Comparison of ENCODE assay signal across 8 cellular contexts in genomic region chr3:183635431-183636220, GRCh38.
DNase-seq lines count a peak whose midpoint lies in the region; ATAC-seq lines count a peak whose summit lies in the region.

Gene KLHL24 (plus strand): TSS chr3:183635623. CDS start chr3:183650357, 14,734 bp downstream.

- peak within 1 kb of the TSS; percentile 96 for H3K4me3 Mint-ChIP-seq in central memory CD8-positive, alpha-beta T cell

- no peaks in the 10 kb centered on the region for H3K9me3 Mint-ChIP-seq in central memory CD8-positive, alpha-beta T cell

- peak within 1 kb of the TSS; percentile 97 for H3K27ac Mint-ChIP-seq in central memory CD8-positive, alpha-beta T cell (ENCODE audit: low read depth)

- DNase-seq in AG08396 (ENCODE audit: low spot score): peak; percentile 92
- DNase-seq in NCI-H345 (lab: John Stamatoyannopoulos, UW): peak; percentile 98
- DNase-seq in activated CD4-positive, CD25-positive, alpha-beta regulatory T cell (lab: John Stamatoyannopoulos, UW): peak; percentile 76 to 84 (median 80)
- peak; percentile 80 to 85 for DNase-seq in central memory CD8-positive, alpha-beta T cell (ENCODE audit: low spot score in 2 of 2)
- DNase-seq in iris pigment epithelial cell (ENCODE audit: low read depth): peak; percentile 96
- peak; percentile 83 for DNase-seq in stimulated activated CD4-positive, alpha-beta T cell treated with anti-CD3 and anti-CD28 coated beads, Interleukin-12 subunit alpha, Interleukin-12 subunit beta, amount 100 ng/mL, for 4 hours

- ATAC-seq in GM19023 (IDR thresholded peaks at IDR 0.05; ENCODE audit: unreplicated experiment) (peak; percentile 89), HG03280 (IDR thresholded peaks at IDR 0.05; ENCODE audit: unreplicated experiment) (peak; percentile 79)
- peak; percentile 72 for ATAC-seq in central memory CD8-positive, alpha-beta T cell (replicated peaks; ENCODE audit: extremely low read depth, poor library complexity, severe bottlenecking)

- H3K27me3 Mint-ChIP-seq in central memory CD8-positive, alpha-beta T cell: no peaks in the 10 kb centered on the region

- peaks cover 24% of the 10 kb centered on the region for H3K4me1 Mint-ChIP-seq in central memory CD8-positive, alpha-beta T cell

- peaks cover 19% of the 10 kb centered on the region for H3K36me3 Mint-ChIP-seq in central memory CD8-positive, alpha-beta T cell (ENCODE audit: insufficient read depth)

Comparison
In these comparisons a context has a peak if more than half of its experiments do, and no peak if none do; other contexts are left out.
1. Peak in every context shown above with its lines: DNase-seq and ATAC-seq.